11 cellular contexts compared by ENCODE assay signal in the genomic region with DNA sequence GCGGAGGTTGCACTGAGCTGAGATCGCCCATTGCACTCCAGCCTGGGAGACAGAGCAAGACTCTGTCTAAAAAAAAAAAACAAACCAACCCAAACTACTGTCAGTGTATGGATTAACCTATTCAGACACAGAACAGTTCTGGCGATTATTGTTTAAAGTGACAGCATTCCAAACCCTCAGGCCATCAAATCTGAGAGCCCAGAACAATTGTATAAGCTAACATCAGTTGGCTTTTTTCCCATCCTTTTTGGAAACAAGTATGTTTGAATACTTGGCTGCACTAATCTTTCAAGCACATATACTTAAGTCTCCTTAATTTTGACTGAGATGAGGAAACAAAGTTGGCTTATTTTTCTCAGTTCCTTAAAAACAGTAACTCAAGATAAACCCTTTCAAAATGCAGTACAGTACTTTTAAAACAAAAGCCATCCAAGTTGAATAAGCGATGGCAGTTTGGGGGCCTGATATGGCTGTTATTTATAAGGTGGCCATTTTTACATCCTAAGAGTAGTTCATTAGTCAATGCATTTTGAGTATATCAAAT. TPM values are rescaled to one million over a fixed set of nuclear protein-coding genes. Genes with fewer than 3 reads are reported as not detected.
DNase-seq lines count a peak whose midpoint lies in the region; ATAC-seq, FAIRE-seq and TF ChIP-seq lines count a peak whose summit lies in the region.
"Had no signal": no experiment of that assay in that cellular context is flagged by ENCODE, and none has a peak within 500 bp of the region (broad histone marks: within the 10 kb centered on the region; RNA-seq: fewer than 3 reads in every experiment).

No MANE protein-coding gene starts in this region.

- H4K20me1 ChIP-seq in keratinocyte (ENCODE audit: control insufficient read depth, extremely low read depth, insufficient read depth, low read length) = peaks cover 9% of the 10 kb centered on the region

- no peak overlapping the region for H3K27ac Mint-ChIP-seq in activated naive CD4-positive, alpha-beta T cell treated with anti-CD3 and anti-CD28 coated beads, Interleukin-2, amount 50 U/mL, for 24 hours
- no peak overlapping the region for H3K27ac Mint-ChIP-seq in WTC11

- CTCF ChIA-PET in WTC11 (lab: Charles Lee) = interaction anchor here (0.7 to 4.7 kb wide), 5 partner anchors 40 to 750 kb away, joined by 3 to 47 read pairs (median 4); partner anchors contain the start of gene ADORA2B

- no peaks in the 10 kb centered on the region for H3K9me3 ChIP-seq in keratinocyte (ENCODE audit: control insufficient read depth, low read depth, low read length)
- no peaks in the 10 kb centered on the region for H3K9me3 ChIP-seq in upper lobe of right lung

- no peak overlapping the region for H3K9ac ChIP-seq in keratinocyte (ENCODE audit: control insufficient read depth, extremely low read depth, insufficient read depth, low read length)

- H3K4me1 Mint-ChIP-seq in activated naive CD4-positive, alpha-beta T cell treated with anti-CD3 and anti-CD28 coated beads, Interleukin-2, amount 50 U/mL, for 24 hours = peaks cover 36% of the 10 kb centered on the region
- peaks cover 17% of the 10 kb centered on the region for H3K4me1 Mint-ChIP-seq in WTC11

- peak overlapping the region in 2 of 3 experiments; percentile 15 to 87 for H3K4me3 ChIP-seq in keratinocyte (ENCODE audit: control insufficient read depth in 2 of 3, extremely low read depth in 1 of 3, insufficient read depth in 2 of 3, low read depth in 1 of 3, low read length in 3 of 3)
- peak overlapping the region; percentile 84 for H3K4me3 ChIP-seq in upper lobe of right lung

- TF ChIP-seq CTCF in WTC11 (IDR thresholded peaks at IDR 0.05) (no peak), keratinocyte (optimal IDR thresholded peaks at IDR 0.05 in 1 of 3, IDR thresholded peaks at IDR 0.05 in 1 of 3, conservative IDR thresholded peaks at IDR 0.05 in 1 of 3; ENCODE audit: extremely low read depth in 1 of 3, insufficient read depth in 2 of 3, low read length in 3 of 3) (no peak), upper lobe of right lung (IDR thresholded peaks at IDR 0.05) (no peak)

- H3K36me3 ChIP-seq in keratinocyte (ENCODE audit: control insufficient read depth in 2 of 2, extremely low read depth in 1 of 2, insufficient read depth in 2 of 2, low read length in 2 of 2) (peaks cover 12 to 17% of the 10 kb centered on the region in 2 experiments), upper lobe of right lung (peaks cover 19% of the 10 kb centered on the region)

- dilution Hi-C loops in keratinocyte (cut with MboI; ENCODE audit: extremely low pct_ligation_motif_present, low sequenced_read_pairs) = no loop called here

- H3K9me3 Mint-ChIP-seq in activated naive CD4-positive, alpha-beta T cell treated with anti-CD3 and anti-CD28 coated beads, Interleukin-2, amount 50 U/mL, for 24 hours = no peaks in the 10 kb centered on the region
- peaks cover 10% of the 10 kb centered on the region for H3K9me3 Mint-ChIP-seq in WTC11

- H3K27me3 ChIP-seq in keratinocyte (ENCODE audit: control insufficient read depth, extremely low read depth, insufficient read depth, low read length) (no peaks in the 10 kb centered on the region), upper lobe of right lung (no peaks in the 10 kb centered on the region)

- intact Hi-C loops in upper lobe of right lung (cut with DNase I) = no loop called here

- no peak for DNase-seq in activated naive CD4-positive, alpha-beta T cell treated with Interleukin-2 at 50 U/mL for 16 hours
- DNase-seq in WTC11 (ENCODE audit: low spot score) = no peak
- no peak for DNase-seq in keratinocyte (ENCODE audit: low read depth, low spot score)
- no peak for DNase-seq in upper lobe of right lung
- DNase-seq in ureter (ENCODE audit: low spot score) = no peak
- no peak for DNase-seq in C1 segment of cervical spinal cord (lab: John Stamatoyannopoulos, UW)
- no peak for DNase-seq in activated effector memory CD4-positive, alpha-beta T cell treated with anti-CD3 and anti-CD28 coated beads, Interleukin-2, amount 50 U/mL, for 16 hours
- DNase-seq: stimulated activated naive CD4-positive, alpha-beta T cell treated with Interleukin-2 at 50 U/mL for 16 hours; T-helper 9 cell had no signal

- no peak overlapping the region for H2AFZ ChIP-seq in keratinocyte (ENCODE audit: control insufficient read depth, low read length)

- FAIRE-seq in keratinocyte (lab: Jason Lieb, UNC) = no peak
- FAIRE-seq: bronchial epithelial cell had no signal

- no peaks in the 10 kb centered on the region for H3K27me3 Mint-ChIP-seq in activated naive CD4-positive, alpha-beta T cell treated with anti-CD3 and anti-CD28 coated beads, Interleukin-2, amount 50 U/mL, for 24 hours
- no peaks in the 10 kb centered on the region for H3K27me3 Mint-ChIP-seq in WTC11 (ENCODE audit: low read depth)

- peak overlapping the region; percentile 90 for H3K4me2 ChIP-seq in keratinocyte (ENCODE audit: control insufficient read depth, extremely low read depth, insufficient read depth, low read depth, low read length)

- no peak overlapping the region for H3K27ac ChIP-seq in keratinocyte (ENCODE audit: control insufficient read depth, insufficient read depth, low read length)
- peak overlapping the region; percentile 90 for H3K27ac ChIP-seq in upper lobe of right lung

- peaks cover 13% of the 10 kb centered on the region for H3K4me1 ChIP-seq in keratinocyte (ENCODE audit: control insufficient read depth, extremely low read depth, insufficient read depth, low read length)
- peaks cover 16% of the 10 kb centered on the region for H3K4me1 ChIP-seq in upper lobe of right lung

- peaks cover 19% of the 10 kb centered on the region for H3K36me3 Mint-ChIP-seq in activated naive CD4-positive, alpha-beta T cell treated with anti-CD3 and anti-CD28 coated beads, Interleukin-2, amount 50 U/mL, for 24 hours
- H3K36me3 Mint-ChIP-seq in WTC11 = peaks cover 30% of the 10 kb centered on the region

- H3K4me3 Mint-ChIP-seq in activated naive CD4-positive, alpha-beta T cell treated with anti-CD3 and anti-CD28 coated beads, Interleukin-2, amount 50 U/mL, for 24 hours = peak overlapping the region; percentile 95
- peak overlapping the region; percentile 89; the same call in 1 of the 2 replicates for H3K4me3 Mint-ChIP-seq in WTC11

- POLR2A ChIA-PET in WTC11 (lab: Charles Lee) = no interaction called here

- peaks cover 46% of the 10 kb centered on the region for H3K79me2 ChIP-seq in keratinocyte (ENCODE audit: control insufficient read depth, insufficient read depth, low read length)

- ATAC-seq in WTC11 (no peak), upper lobe of right lung (no peak)

- no peaks in the 10 kb centered on the region for H3K9me1 ChIP-seq in keratinocyte (ENCODE audit: control insufficient read depth, extremely low read depth, insufficient read depth, low read length)

TF ChIP-seq in WTC11, 78 proteins besides CTCF, POLR2A, EP300 and RAD21 (continues in another document):
- TF ChIP-seq NFATC4 (CRISPR knock-in tag; IDR thresholded peaks at IDR 0.05) (no peak), ZNF317 (CRISPR knock-in tag; IDR thresholded peaks at IDR 0.05; ENCODE audit: borderline replicate concordance, low read depth) (no peak)
- TF ChIP-seq, protein P1, sequence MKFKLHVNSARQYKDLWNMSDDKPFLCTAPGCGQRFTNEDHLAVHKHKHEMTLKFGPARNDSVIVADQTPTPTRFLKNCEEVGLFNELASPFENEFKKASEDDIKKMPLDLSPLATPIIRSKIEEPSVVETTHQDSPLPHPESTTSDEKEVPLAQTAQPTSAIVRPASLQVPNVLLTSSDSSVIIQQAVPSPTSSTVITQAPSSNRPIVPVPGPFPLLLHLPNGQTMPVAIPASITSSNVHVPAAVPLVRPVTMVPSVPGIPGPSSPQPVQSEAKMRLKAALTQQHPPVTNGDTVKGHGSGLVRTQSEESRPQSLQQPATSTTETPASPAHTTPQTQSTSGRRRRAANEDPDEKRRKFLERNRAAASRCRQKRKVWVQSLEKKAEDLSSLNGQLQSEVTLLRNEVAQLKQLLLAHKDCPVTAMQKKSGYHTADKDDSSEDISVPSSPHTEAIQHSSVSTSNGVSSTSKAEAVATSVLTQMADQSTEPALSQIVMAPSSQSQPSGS (CRISPR knock-in tag; IDR thresholded peaks at IDR 0.05; ENCODE audit: borderline replicate concordance, low read depth) = no peak

RNA-seq across cellular contexts. Expression of gene ZSWIM7, which starts 1.4 kb away (rescaled TPM):
- total RNA-seq in WTC11 (2021) (41.1 to 41.7 TPM (median 41.3 TPM) in 3 replicates), upper lobe of right lung (27.4 TPM), ureter (29.9 TPM)
- polyA plus RNA-seq in keratinocyte = 41.9 to 47.1 TPM (median 43.4 TPM) in 3 replicates
- polyA plus RNA-seq in keratinocyte (2011; ENCODE audit: low read depth) = 49.8 TPM
- 34.4 and 47.7 TPM in 2 replicates for polyA plus RNA-seq in keratinocyte (2011; cell fraction: cytosol; rRNA removed)
- polyA plus RNA-seq in keratinocyte (2011; cell fraction: nucleus; rRNA removed) = 20.4 and 25.9 TPM in 2 replicates
- polyA plus RNA-seq in keratinocyte (2012; ENCODE audit: low replicate concordance) = 21.6 and 37.5 TPM in 2 replicates
- 7.3 to 20.1 TPM (median 19.1 TPM) in 3 replicates for polyA minus RNA-seq in keratinocyte
- 31.7 TPM for polyA minus RNA-seq in keratinocyte (2011; cell fraction: cytosol; rRNA and poly(A)+ RNA removed)
- 1.5 and 6.3 TPM in 2 replicates for polyA minus RNA-seq in keratinocyte (2011; cell fraction: nucleus; rRNA and poly(A)+ RNA removed)

RNA-seq across cellular contexts. Expression of gene TTC19, which starts 1.5 kb away (rescaled TPM):
- total RNA-seq in WTC11 (2021) (55.3 to 60.0 TPM (median 58.0 TPM) in 3 replicates), upper lobe of right lung (34.9 TPM), ureter (61.6 TPM)
- 7.1 to 14.3 TPM (median 8.3 TPM) in 3 replicates for polyA plus RNA-seq in keratinocyte
- 21.4 TPM for polyA plus RNA-seq in keratinocyte (2011; ENCODE audit: low read depth)
- polyA plus RNA-seq in keratinocyte (2011; cell fraction: cytosol; rRNA removed) = 10.2 and 12.3 TPM in 2 replicates
- 23.6 and 25.3 TPM in 2 replicates for polyA plus RNA-seq in keratinocyte (2011; cell fraction: nucleus; rRNA removed)
- polyA plus RNA-seq in keratinocyte (2012; ENCODE audit: low replicate concordance) = 24.5 and 29.2 TPM in 2 replicates
- polyA minus RNA-seq in keratinocyte = 3.9 to 16.3 TPM (median 9.0 TPM) in 3 replicates
- polyA minus RNA-seq in keratinocyte (2011; cell fraction: cytosol; rRNA and poly(A)+ RNA removed) = 13.4 TPM
- 25.6 and 29.1 TPM in 2 replicates for polyA minus RNA-seq in keratinocyte (2011; cell fraction: nucleus; rRNA and poly(A)+ RNA removed)

RNA-seq across cellular contexts. Expression of gene ADORA2B, which starts 53.2 kb away (rescaled TPM):
- total RNA-seq in WTC11 (2021) (4.2 to 5.1 TPM (median 4.9 TPM) in 3 replicates), upper lobe of right lung (7.1 TPM), ureter (5.2 TPM)
- polyA plus RNA-seq in keratinocyte = 43.8 to 50.0 TPM (median 47.1 TPM) in 3 replicates
- 3.1 TPM for polyA plus RNA-seq in keratinocyte (2011; ENCODE audit: low read depth)
- 29.8 and 33.5 TPM in 2 replicates for polyA plus RNA-seq in keratinocyte (2011; cell fraction: cytosol; rRNA removed)
- polyA plus RNA-seq in keratinocyte (2011; cell fraction: nucleus; rRNA removed) = 49.0 and 54.2 TPM in 2 replicates
- 12.0 and 33.5 TPM in 2 replicates for polyA plus RNA-seq in keratinocyte (2012; ENCODE audit: low replicate concordance)
- 32.3 to 42.4 TPM (median 41.9 TPM) in 3 replicates for polyA minus RNA-seq in keratinocyte
- polyA minus RNA-seq in keratinocyte (2011; cell fraction: cytosol; rRNA and poly(A)+ RNA removed) = 39.5 TPM
- polyA minus RNA-seq in keratinocyte (2011; cell fraction: nucleus; rRNA and poly(A)+ RNA removed) = 32.8 and 46.5 TPM in 2 replicates
